In the genomic region with DNA sequence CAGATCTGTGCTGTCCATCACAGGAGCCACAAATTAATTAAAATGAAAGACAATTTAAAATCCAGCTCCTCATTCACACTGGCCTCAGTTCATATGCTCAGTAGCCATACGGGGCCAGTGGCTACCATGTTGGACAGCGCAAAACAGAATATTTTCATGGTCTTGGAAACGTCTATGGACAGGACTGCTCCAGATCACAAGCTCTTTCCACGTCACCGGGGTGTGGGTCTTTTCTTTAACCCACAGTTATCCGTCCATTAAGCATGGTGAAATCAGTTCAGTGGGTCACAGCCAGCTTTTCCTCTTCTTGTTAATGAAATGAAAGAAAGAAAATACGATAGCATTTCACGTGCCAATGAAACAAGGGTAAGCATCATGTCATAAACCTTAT, we compare ENCODE assay signal across 12 cellular contexts. TPM values are rescaled to one million over a fixed set of nuclear protein-coding genes. Genes with fewer than 3 reads are reported as not detected.
DNase-seq lines count a peak whose midpoint lies in the region; ATAC-seq and TF ChIP-seq lines count a peak whose summit lies in the region.
"Had no signal": no experiment of that assay in that cellular context is flagged by ENCODE, and none has a peak within 500 bp of the region (broad histone marks: within the 10 kb centered on the region; RNA-seq: fewer than 3 reads in every experiment).

No MANE protein-coding gene starts in this region.

- peaks cover 55% of the 10 kb centered on the region for H3K4me1 Mint-ChIP-seq in WTC11
- peaks cover 75% of the 10 kb centered on the region for H3K4me1 Mint-ChIP-seq in stimulated activated memory B cell treated with anti-CD40 and anti-IgM and Interleukin-4, amounts not matched to agents 10 μg/mL and 1 μg/mL and 100 μg/mL, for 72 hours

- H3K36me3 ChIP-seq in iPS-20b (ENCODE audit: insufficient read depth, low read depth, low read length), result no peaks in the 10 kb centered on the region

- 0 out of 2 replicates have a peak overlapping the region, but pooled peaks have one; percentile 6 for H3K4me3 ChIP-seq in iPS-20b (ENCODE audit: low read length)

- no peaks in the 10 kb centered on the region for H3K27me3 ChIP-seq in iPS-20b (ENCODE audit: insufficient read depth, low read length)

- H3K4me1 ChIP-seq in iPS-20b (ENCODE audit: insufficient read depth, low read length), result peaks cover 34% of the 10 kb centered on the region

- no peak for TF ChIP-seq CTCF in WTC11 (IDR thresholded peaks at IDR 0.05)

- H3K9me3 Mint-ChIP-seq in WTC11, result no peaks in the 10 kb centered on the region
- no peaks in the 10 kb centered on the region for H3K9me3 Mint-ChIP-seq in stimulated activated memory B cell treated with anti-CD40 and anti-IgM and Interleukin-4, amounts not matched to agents 10 μg/mL and 1 μg/mL and 100 μg/mL, for 72 hours

- no peak overlapping the region for H3K27ac ChIP-seq in iPS-20b (ENCODE audit: low read length)

- H3K9ac ChIP-seq in iPS-20b (ENCODE audit: low read depth, low read length), result no peak overlapping the region

- peak overlapping the region; percentile 87; the same call in 1 of the 2 replicates for H3K27ac Mint-ChIP-seq in WTC11
- peak overlapping the region; percentile 76 for H3K27ac Mint-ChIP-seq in stimulated activated memory B cell treated with anti-CD40 and anti-IgM and Interleukin-4, amounts not matched to agents 10 μg/mL and 1 μg/mL and 100 μg/mL, for 72 hours

- no peaks in the 10 kb centered on the region for H3K9me3 ChIP-seq in iPS-20b (ENCODE audit: insufficient read depth, low read depth, low read length)

- CTCF ChIA-PET in WTC11 (lab: Charles Lee), result interaction anchor here (1.1 to 1.8 kb wide), 2 partner anchors 111 to 112 kb away, joined by 5 to 7 read pairs; partner anchors contain the start of gene SIRT5

- POLR2A ChIA-PET in WTC11 (lab: Charles Lee), result interaction anchor here (1.8 kb wide), 1 partner anchor 23 kb away, joined by 7 read pairs; the partner anchor contains the start of gene GFOD1

- H3K4me3 Mint-ChIP-seq in WTC11, result no peak overlapping the region; the same call in none of the 2 replicates
- H3K4me3 Mint-ChIP-seq in stimulated activated memory B cell treated with anti-CD40 and anti-IgM and Interleukin-4, amounts not matched to agents 10 μg/mL and 1 μg/mL and 100 μg/mL, for 72 hours, result no peak overlapping the region

- peak; percentile 51 for DNase-seq in activated CD8-positive, alpha-beta memory T cell treated with anti-CD3 and anti-CD28 coated beads for 24 hours
- DNase-seq in activated CD8-positive, alpha-beta memory T cell treated with anti-CD3 and anti-CD28 coated beads, Interleukin-2, amount 50 U/mL, for 4 hours, result no peak
- DNase-seq in WTC11 (ENCODE audit: low spot score) (no peak), AG20443 (ENCODE audit: low spot score) (no peak)
- DNase-seq: 8988T, C1 segment of cervical spinal cord, EL, NCI-H345 had no signal

- ATAC-seq in WTC11 (no peak; the same call in 1 of the 2 replicates), GM18907 (IDR thresholded peaks at IDR 0.05; ENCODE audit: unreplicated experiment) (no peak), GM21390 (IDR thresholded peaks at IDR 0.05; ENCODE audit: unreplicated experiment) (no peak)
- no peak for ATAC-seq in stimulated activated memory B cell treated with anti-CD40 and anti-IgM and Interleukin-4, amounts not matched to agents 10 μg/mL and 1 μg/mL and 100 μg/mL, for 72 hours

- H3K36me3 Mint-ChIP-seq in WTC11, result no peaks in the 10 kb centered on the region; the same call in 1 of the 2 replicates
- H3K36me3 Mint-ChIP-seq in stimulated activated memory B cell treated with anti-CD40 and anti-IgM and Interleukin-4, amounts not matched to agents 10 μg/mL and 1 μg/mL and 100 μg/mL, for 72 hours, result peaks cover 10% of the 10 kb centered on the region

- no peaks in the 10 kb centered on the region for H3K27me3 Mint-ChIP-seq in WTC11 (ENCODE audit: low read depth)
- no peaks in the 10 kb centered on the region for H3K27me3 Mint-ChIP-seq in stimulated activated memory B cell treated with anti-CD40 and anti-IgM and Interleukin-4, amounts not matched to agents 10 μg/mL and 1 μg/mL and 100 μg/mL, for 72 hours

TF ChIP-seq in WTC11, 78 proteins besides CTCF, POLR2A, EP300 and RAD21:
- TF ChIP-seq ZNF121 (CRISPR knock-in tag; IDR thresholded peaks at IDR 0.05), result no peak
- no peak for TF ChIP-seq ARID4B (CRISPR knock-in tag; IDR thresholded peaks at IDR 0.05; ENCODE audit: borderline replicate concordance)
- TF ChIP-seq TEAD1 (CRISPR knock-in tag; IDR thresholded peaks at IDR 0.05), result no peak
- no peak for TF ChIP-seq EMX1 (CRISPR knock-in tag; IDR thresholded peaks at IDR 0.05)
- TF ChIP-seq, protein P1, sequence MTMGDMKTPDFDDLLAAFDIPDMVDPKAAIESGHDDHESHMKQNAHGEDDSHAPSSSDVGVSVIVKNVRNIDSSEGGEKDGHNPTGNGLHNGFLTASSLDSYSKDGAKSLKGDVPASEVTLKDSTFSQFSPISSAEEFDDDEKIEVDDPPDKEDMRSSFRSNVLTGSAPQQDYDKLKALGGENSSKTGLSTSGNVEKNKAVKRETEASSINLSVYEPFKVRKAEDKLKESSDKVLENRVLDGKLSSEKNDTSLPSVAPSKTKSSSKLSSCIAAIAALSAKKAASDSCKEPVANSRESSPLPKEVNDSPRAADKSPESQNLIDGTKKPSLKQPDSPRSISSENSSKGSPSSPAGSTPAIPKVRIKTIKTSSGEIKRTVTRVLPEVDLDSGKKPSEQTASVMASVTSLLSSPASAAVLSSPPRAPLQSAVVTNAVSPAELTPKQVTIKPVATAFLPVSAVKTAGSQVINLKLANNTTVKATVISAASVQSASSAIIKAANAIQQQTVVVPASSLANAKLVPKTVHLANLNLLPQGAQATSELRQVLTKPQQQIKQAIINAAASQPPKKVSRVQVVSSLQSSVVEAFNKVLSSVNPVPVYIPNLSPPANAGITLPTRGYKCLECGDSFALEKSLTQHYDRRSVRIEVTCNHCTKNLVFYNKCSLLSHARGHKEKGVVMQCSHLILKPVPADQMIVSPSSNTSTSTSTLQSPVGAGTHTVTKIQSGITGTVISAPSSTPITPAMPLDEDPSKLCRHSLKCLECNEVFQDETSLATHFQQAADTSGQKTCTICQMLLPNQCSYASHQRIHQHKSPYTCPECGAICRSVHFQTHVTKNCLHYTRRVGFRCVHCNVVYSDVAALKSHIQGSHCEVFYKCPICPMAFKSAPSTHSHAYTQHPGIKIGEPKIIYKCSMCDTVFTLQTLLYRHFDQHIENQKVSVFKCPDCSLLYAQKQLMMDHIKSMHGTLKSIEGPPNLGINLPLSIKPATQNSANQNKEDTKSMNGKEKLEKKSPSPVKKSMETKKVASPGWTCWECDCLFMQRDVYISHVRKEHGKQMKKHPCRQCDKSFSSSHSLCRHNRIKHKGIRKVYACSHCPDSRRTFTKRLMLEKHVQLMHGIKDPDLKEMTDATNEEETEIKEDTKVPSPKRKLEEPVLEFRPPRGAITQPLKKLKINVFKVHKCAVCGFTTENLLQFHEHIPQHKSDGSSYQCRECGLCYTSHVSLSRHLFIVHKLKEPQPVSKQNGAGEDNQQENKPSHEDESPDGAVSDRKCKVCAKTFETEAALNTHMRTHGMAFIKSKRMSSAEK (CRISPR knock-in tag; IDR thresholded peaks at IDR 0.05; ENCODE audit: borderline replicate concordance), result no peak

RNA-seq across cellular contexts. Expression of gene GFOD1, which starts 24.1 kb away (rescaled TPM):
- 5.2 to 8.5 TPM (median 5.8 TPM) in 3 replicates for total RNA-seq in WTC11 (2021)
